10 cellular contexts compared by ENCODE assay signal in the genomic region with DNA sequence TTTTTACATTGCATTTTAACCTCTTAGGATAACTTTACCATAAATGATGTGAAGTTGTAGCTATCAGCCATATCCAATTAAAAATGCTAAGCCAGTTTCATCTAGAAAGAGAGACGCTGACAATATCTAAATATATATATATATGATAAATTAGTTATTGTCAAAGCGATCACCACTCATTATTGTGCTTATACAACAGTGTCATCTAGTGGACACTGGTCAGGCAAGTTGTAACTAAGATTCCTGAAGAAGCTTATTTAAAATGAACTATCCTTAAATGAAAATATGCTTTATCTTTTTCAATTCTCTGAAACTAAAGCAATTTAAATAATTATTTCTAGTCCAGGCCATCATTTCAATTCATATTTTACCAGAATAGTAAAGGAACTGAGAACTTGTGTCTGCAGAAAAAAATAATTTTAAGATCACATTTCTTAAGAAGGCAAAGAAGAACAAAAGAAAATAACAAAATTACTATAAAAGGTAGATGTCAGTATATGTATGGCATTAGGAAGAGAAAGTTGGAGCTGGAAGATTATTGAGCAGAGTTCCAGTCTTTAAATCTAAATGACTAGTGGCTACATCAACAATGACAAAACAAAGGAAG.
A peak's percentile ranks its signal among the peaks of the same experiment; 100 is the strongest.
DNase-seq lines count a peak whose midpoint lies in the region; ATAC-seq, FAIRE-seq and TF ChIP-seq lines count a peak whose summit lies in the region.
"Had no signal": no experiment of that assay in that cellular context is flagged by ENCODE, and none has a peak within 500 bp of the region (broad histone marks: within the 10 kb centered on the region; RNA-seq: fewer than 3 reads in every experiment).

No MANE protein-coding gene starts in this region.

- BruUV-seq in GM12878 (replicated peaks; lab: Mats Ljungman, UMichigan), result no TSS peak

- intact Hi-C loops in left ventricle myocardium inferior (cut with micrococcal nuclease), result no loop called here
- intact Hi-C loops in right cardiac atrium (cut with DNase I), result no loop called here
- intact Hi-C loops in GM12878 (cut with micrococcal nuclease; ENCODE audit: unreplicated experiment), result loop anchor here (1.0 to 10.0 kb wide), 3 partner anchors 414 to 1501 kb away; no protein-coding TSS in a partner anchor

- H3K9ac ChIP-seq in GM12878 (ENCODE audit: control insufficient read depth, insufficient read depth, low read length), result no peak overlapping the region

- H3K4me2 ChIP-seq in GM12878 (ENCODE audit: control insufficient read depth, insufficient read depth), result no peak overlapping the region

- in situ Hi-C loops in GM12878 (cut with MboI), result no loop called here

- TF ChIP-seq EP300 in GM12878 (IDR thresholded peaks at IDR 0.05; ENCODE audit: borderline replicate concordance in 1 of 2, control insufficient read depth in 1 of 2, low read depth in 2 of 2, low read length in 2 of 2), result no peak

- whole genome bisulfite sequencing in right cardiac atrium, result 8% methylated on average over 2 of the region's 2 CpGs
- WGBS in GM12878 (ENCODE audit: insufficient coverage, insufficient replicate concordance, low lambda C conversion rate, missing lambda C conversion rate), result 5% methylated on average over 2 of the region's 2 CpGs

- ATAC-seq in right cardiac atrium (no peak), GM12878 (no peak), left lobe of liver (peak; percentile 68), HG03159 (IDR thresholded peaks at IDR 0.05; ENCODE audit: unreplicated experiment) (no peak), HG03045 (IDR thresholded peaks at IDR 0.05; ENCODE audit: unreplicated experiment) (no peak)

- H3K79me2 ChIP-seq in GM12878 (ENCODE audit: control insufficient read depth, insufficient read depth, low read length), result no peaks in the 10 kb centered on the region

- no peak overlapping the region for H2AFZ ChIP-seq in GM12878 (ENCODE audit: control insufficient read depth, low read depth, low read length)

- no peaks in the 10 kb centered on the region for H4K20me1 ChIP-seq in GM12878 (ENCODE audit: control insufficient read depth, insufficient read depth)

- H3K9me3 ChIP-seq in left ventricle myocardium inferior (replicated peaks) (no peaks in the 10 kb centered on the region), right cardiac atrium (ENCODE audit: control insufficient read depth, low read length) (no peaks in the 10 kb centered on the region), GM12878 (replicated peaks; ENCODE audit: control insufficient read depth, insufficient read depth, low read length) (no peaks in the 10 kb centered on the region)

- TF ChIP-seq POLR2A in GM12878 (IDR thresholded peaks at IDR 0.05; ENCODE audit: low read depth, low read length), result no peak

- H3K4me3 ChIP-seq in left ventricle myocardium inferior, result no peak overlapping the region
- H3K4me3 ChIP-seq in right cardiac atrium (ENCODE audit: low read length), result no peak overlapping the region
- H3K4me3 ChIP-seq in GM12878, result no peak overlapping the region

- FAIRE-seq in GM12878 (lab: Jason Lieb, UNC), result no peak
- FAIRE-seq: GM18507 had no signal

- H3K27ac ChIP-seq in left ventricle myocardium inferior (replicated peaks) (no peak overlapping the region), right cardiac atrium (ENCODE audit: low read length) (no peak overlapping the region), GM12878 (ENCODE audit: control insufficient read depth, insufficient read depth) (no peak overlapping the region)

- SMC1A ChIA-PET in GM12878 (lab: Charles Lee; ENCODE audit: uncharacterized antibody, unreplicated experiment), result interaction anchor here (1.2 to 1.8 kb wide), 4 partner anchors 15 to 417 kb away, joined by 3 to 5 read pairs (median 4); no protein-coding TSS in a partner anchor

- RAD21 ChIA-PET in GM12878 (lab: Charles Lee; ENCODE audit: unreplicated experiment), result interaction anchor here (0.6 to 1.2 kb wide), 5 partner anchors 9 to 1330 kb away, joined by 3 to 4 read pairs (median 3); no protein-coding TSS in a partner anchor

- peak; percentile 80 for TF ChIP-seq RAD21 in GM12878 (IDR thresholded peaks at IDR 0.05; ENCODE audit: insufficient read depth, low read depth, low read length)

- H3K27me3 ChIP-seq in left ventricle myocardium inferior (ENCODE audit: low read depth) (peaks cover 4% of the 10 kb centered on the region), right cardiac atrium (ENCODE audit: control insufficient read depth, insufficient read depth) (no peaks in the 10 kb centered on the region), GM12878 (replicated peaks in 1 of 2; ENCODE audit: control insufficient read depth in 2 of 2, insufficient read depth in 2 of 2, low read length in 1 of 2) (no peaks in the 10 kb centered on the region)

- CTCF ChIA-PET in GM12878 (lab: Yijun Ruan, JAX), result interaction anchor here (0.6 to 1.8 kb wide), 12 partner anchors 9 to 1329 kb away, joined by 3 to 17 read pairs (median 3); no protein-coding TSS in a partner anchor

- peak; percentile 79 for TF ChIP-seq CTCF in left ventricle myocardium inferior (IDR thresholded peaks at IDR 0.05; ENCODE audit: borderline replicate concordance)
- peak; percentile 36 to 61 (median 57); a peak in 4 of 6 replicates for TF ChIP-seq CTCF in GM12878 (IDR thresholded peaks at IDR 0.05 in 2 of 3, conservative IDR thresholded peaks at IDR 0.05 in 1 of 3; ENCODE audit: control insufficient read depth in 2 of 3, extremely low read depth in 1 of 3, insufficient read depth in 1 of 3, low read depth in 3 of 3, low read length in 3 of 3)

- no peak for DNase-seq in left ventricle myocardium inferior
- no peak for DNase-seq in right cardiac atrium
- DNase-seq in NCI-H2029 treated with DMSO at 0.1 percent for 48 hours (lab: John Stamatoyannopoulos, UW), result peak; percentile 44
- DNase-seq in GM12878 (ENCODE audit: low read depth, low spot score), result no peak
- no peak for DNase-seq in left lobe of liver (ENCODE audit: low spot score)
- DNase-seq in stimulated activated CD4-positive, alpha-beta T cell treated with anti-CD3 and anti-CD28 coated beads, Interleukin-4, amount 100 ng/mL, for 4 hours, result no peak
- DNase-seq: activated naive CD8-positive, alpha-beta T cell treated with anti-CD3 and anti-CD28 coated beads, Interleukin-2, amount 10 ng/mL, durations not matched to agents 7 days and 5 days had no signal

- no peaks in the 10 kb centered on the region for H3K4me1 ChIP-seq in left ventricle myocardium inferior
- no peaks in the 10 kb centered on the region for H3K4me1 ChIP-seq in right cardiac atrium (ENCODE audit: control insufficient read depth, insufficient read depth, low read length)
- no peaks in the 10 kb centered on the region for H3K4me1 ChIP-seq in GM12878 (ENCODE audit: control insufficient read depth, insufficient read depth, low read length)

- POLR2A ChIA-PET in GM12878 (lab: Charles Lee), result no interaction called here

- H3K36me3 ChIP-seq in left ventricle myocardium inferior, result no peaks in the 10 kb centered on the region
- H3K36me3 ChIP-seq in GM12878 (ENCODE audit: control insufficient read depth in 2 of 2, insufficient read depth in 2 of 2, low read length in 1 of 2), result no peaks in the 10 kb centered on the region

TF ChIP-seq in GM12878, 131 proteins besides CTCF, POLR2A, EP300 and RAD21:
- TF ChIP-seq KLF5 (IDR thresholded peaks at IDR 0.05; ENCODE audit: partially characterized antibody), result no peak
- peak; percentile 42; the same call in 1 of the 2 replicates for TF ChIP-seq SMC3 (IDR thresholded peaks at IDR 0.05; ENCODE audit: borderline replicate concordance, low read length)
